In the genomic region with DNA sequence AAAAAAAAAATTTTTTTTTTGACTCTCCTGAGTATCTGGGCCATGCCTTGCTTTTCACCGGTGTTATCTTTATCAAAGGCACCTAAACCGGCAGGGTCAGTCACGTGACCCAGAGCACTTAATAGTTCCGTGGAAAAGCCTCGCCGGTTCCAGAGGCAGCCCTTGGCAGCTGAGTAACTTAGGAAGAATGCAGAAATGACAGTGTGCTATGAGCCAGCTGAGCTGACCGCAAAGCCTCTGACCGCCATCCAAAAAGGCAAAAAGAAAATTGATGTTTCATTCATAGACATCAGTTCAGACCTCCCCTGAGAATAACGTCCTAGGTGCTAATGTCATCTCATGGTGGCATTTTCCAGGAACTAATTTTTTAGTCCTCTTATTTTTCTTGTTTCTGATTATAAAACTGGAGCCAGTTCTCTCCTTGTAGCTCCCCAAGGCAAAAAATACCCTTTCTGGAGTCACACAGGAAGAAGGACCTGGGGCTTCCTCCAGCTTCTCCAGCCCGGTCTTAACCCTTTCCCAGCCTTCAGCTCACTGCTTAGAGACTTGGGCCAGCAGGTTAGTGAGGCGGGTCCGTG, we compare ENCODE assay signal across 1 cellular context.
TF ChIP-seq lines count a peak whose summit lies in the region.

No MANE protein-coding gene starts in this region.

TF ChIP-seq in K562, 482 proteins besides CTCF, POLR2A, EP300 and RAD21 (continued from another document and continues in another):
- TF ChIP-seq KLF6 (CRISPR knock-in tag; IDR thresholded peaks at IDR 0.05; ENCODE audit: borderline replicate concordance) (no peak), POLR2AphosphoS5 (IDR thresholded peaks at IDR 0.05; ENCODE audit: control insufficient read depth, insufficient read depth, low read depth, low read length) (no peak), ZNF41 (CRISPR knock-in tag; conservative IDR thresholded peaks at IDR 0.05) (no peak), ZKSCAN1 (IDR thresholded peaks at IDR 0.05; ENCODE audit: low read depth, low read length) (0 out of 2 replicates have a peak, but pooled peaks have one; percentile 29), THRB (CRISPR knock-in tag; conservative IDR thresholded peaks at IDR 0.05) (no peak), DNMT1 (IDR thresholded peaks at IDR 0.05) (no peak), TCFL5 (CRISPR knock-in tag; conservative IDR thresholded peaks at IDR 0.05) (no peak), ZFX (CRISPR knock-in tag; IDR thresholded peaks at IDR 0.05) (no peak), CAMTA2 (CRISPR knock-in tag; conservative IDR thresholded peaks at IDR 0.05) (no peak), NR4A1 (CRISPR knock-in tag; IDR thresholded peaks at IDR 0.05) (no peak), NR4A1 (tag; IDR thresholded peaks at IDR 0.05) (no peak), POLR3A (IDR thresholded peaks at IDR 0.05; ENCODE audit: borderline replicate concordance, extremely low read depth, insufficient read depth, insufficient read length) (no peak), FOS (IDR thresholded peaks at IDR 0.05; ENCODE audit: extremely low read depth, insufficient read length) (no peak), MYNN (IDR thresholded peaks at IDR 0.05) (peak; percentile 72; the same call in 1 of the 2 replicates), MYNN (CRISPR knock-in tag; IDR thresholded peaks at IDR 0.05) (no peak), ZZZ3 (IDR thresholded peaks at IDR 0.05) (no peak), HCFC1 (IDR thresholded peaks at IDR 0.05; ENCODE audit: low read depth, low read length) (no peak), PATZ1 (CRISPR knock-in tag; IDR thresholded peaks at IDR 0.05; ENCODE audit: borderline replicate concordance) (no peak), ZNF699 (CRISPR knock-in tag; IDR thresholded peaks at IDR 0.05; ENCODE audit: insufficient replicate concordance) (no peak), SMARCA4 (IDR thresholded peaks at IDR 0.05) (peak; percentile 76), GTF2E2 (tag; IDR thresholded peaks at IDR 0.05) (no peak), ZNF174 (CRISPR knock-in tag; IDR thresholded peaks at IDR 0.05) (no peak), LEF1 (IDR thresholded peaks at IDR 0.05) (peak; percentile 82), MCM5 (IDR thresholded peaks at IDR 0.05; ENCODE audit: low read depth) (no peak), CBX8 (IDR thresholded peaks at IDR 0.05; ENCODE audit: borderline replicate concordance, extremely low read depth, low read depth, low read length, poor library complexity, severe bottlenecking) (no peak), RBM39 (optimal IDR thresholded peaks at IDR 0.05; ENCODE audit: low read depth, low read length) (no peak), E2F4 (CRISPR knock-in tag; IDR thresholded peaks at IDR 0.05; ENCODE audit: low read depth) (no peak), PYGO2 (tag; IDR thresholded peaks at IDR 0.05) (no peak), NKRF (IDR thresholded peaks at IDR 0.05; ENCODE audit: borderline replicate concordance) (no peak), NFATC3 (IDR thresholded peaks at IDR 0.05) (no peak), ILK (tag; IDR thresholded peaks at IDR 0.05; ENCODE audit: borderline replicate concordance, low read depth) (no peak), PTRF (tag; IDR thresholded peaks at IDR 0.05) (no peak), ZNF347 (CRISPR knock-in tag; IDR thresholded peaks at IDR 0.05; ENCODE audit: low read depth) (no peak), HEY1 (CRISPR knock-in tag; IDR thresholded peaks at IDR 0.05; ENCODE audit: borderline replicate concordance) (peak; percentile 51; the same call in 1 of the 2 replicates), NCOA1 (IDR thresholded peaks at IDR 0.05; ENCODE audit: low read depth) (no peak), MAFF (IDR thresholded peaks at IDR 0.05; ENCODE audit: low read length) (no peak)
- TF ChIP-seq, protein P1, sequence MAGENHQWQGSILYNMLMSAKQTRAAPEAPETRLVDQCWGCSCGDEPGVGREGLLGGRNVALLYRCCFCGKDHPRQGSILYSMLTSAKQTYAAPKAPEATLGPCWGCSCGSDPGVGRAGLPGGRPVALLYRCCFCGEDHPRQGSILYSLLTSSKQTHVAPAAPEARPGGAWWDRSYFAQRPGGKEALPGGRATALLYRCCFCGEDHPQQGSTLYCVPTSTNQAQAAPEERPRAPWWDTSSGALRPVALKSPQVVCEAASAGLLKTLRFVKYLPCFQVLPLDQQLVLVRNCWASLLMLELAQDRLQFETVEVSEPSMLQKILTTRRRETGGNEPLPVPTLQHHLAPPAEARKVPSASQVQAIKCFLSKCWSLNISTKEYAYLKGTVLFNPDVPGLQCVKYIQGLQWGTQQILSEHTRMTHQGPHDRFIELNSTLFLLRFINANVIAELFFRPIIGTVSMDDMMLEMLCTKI (IDR thresholded peaks at IDR 0.05; ENCODE audit: partially characterized antibody): no peak
- TF ChIP-seq, protein P2, sequence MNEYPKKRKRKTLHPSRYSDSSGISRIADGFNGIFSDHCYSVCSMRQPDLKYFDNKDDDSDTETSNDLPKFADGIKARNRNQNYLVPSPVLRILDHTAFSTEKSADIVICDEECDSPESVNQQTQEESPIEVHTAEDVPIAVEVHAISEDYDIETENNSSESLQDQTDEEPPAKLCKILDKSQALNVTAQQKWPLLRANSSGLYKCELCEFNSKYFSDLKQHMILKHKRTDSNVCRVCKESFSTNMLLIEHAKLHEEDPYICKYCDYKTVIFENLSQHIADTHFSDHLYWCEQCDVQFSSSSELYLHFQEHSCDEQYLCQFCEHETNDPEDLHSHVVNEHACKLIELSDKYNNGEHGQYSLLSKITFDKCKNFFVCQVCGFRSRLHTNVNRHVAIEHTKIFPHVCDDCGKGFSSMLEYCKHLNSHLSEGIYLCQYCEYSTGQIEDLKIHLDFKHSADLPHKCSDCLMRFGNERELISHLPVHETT (CRISPR knock-in tag; conservative IDR thresholded peaks at IDR 0.05 in 1 of 2, IDR thresholded peaks at IDR 0.05 in 1 of 2): peak in 1 of 2 experiments; percentile 21; a peak in 1 of 4 replicates
- TF ChIP-seq, protein P3, sequence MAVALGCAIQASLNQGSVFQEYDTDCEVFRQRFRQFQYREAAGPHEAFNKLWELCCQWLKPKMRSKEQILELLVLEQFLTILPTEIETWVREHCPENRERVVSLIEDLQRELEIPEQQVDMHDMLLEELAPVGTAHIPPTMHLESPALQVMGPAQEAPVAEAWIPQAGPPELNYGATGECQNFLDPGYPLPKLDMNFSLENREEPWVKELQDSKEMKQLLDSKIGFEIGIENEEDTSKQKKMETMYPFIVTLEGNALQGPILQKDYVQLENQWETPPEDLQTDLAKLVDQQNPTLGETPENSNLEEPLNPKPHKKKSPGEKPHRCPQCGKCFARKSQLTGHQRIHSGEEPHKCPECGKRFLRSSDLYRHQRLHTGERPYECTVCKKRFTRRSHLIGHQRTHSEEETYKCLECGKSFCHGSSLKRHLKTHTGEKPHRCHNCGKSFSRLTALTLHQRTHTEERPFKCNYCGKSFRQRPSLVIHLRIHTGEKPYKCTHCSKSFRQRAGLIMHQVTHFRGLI (CRISPR knock-in tag; IDR thresholded peaks at IDR 0.05): no peak
- TF ChIP-seq, protein P4, sequence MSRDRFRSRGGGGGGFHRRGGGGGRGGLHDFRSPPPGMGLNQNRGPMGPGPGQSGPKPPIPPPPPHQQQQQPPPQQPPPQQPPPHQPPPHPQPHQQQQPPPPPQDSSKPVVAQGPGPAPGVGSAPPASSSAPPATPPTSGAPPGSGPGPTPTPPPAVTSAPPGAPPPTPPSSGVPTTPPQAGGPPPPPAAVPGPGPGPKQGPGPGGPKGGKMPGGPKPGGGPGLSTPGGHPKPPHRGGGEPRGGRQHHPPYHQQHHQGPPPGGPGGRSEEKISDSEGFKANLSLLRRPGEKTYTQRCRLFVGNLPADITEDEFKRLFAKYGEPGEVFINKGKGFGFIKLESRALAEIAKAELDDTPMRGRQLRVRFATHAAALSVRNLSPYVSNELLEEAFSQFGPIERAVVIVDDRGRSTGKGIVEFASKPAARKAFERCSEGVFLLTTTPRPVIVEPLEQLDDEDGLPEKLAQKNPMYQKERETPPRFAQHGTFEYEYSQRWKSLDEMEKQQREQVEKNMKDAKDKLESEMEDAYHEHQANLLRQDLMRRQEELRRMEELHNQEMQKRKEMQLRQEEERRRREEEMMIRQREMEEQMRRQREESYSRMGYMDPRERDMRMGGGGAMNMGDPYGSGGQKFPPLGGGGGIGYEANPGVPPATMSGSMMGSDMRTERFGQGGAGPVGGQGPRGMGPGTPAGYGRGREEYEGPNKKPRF (IDR thresholded peaks at IDR 0.05; ENCODE audit: low read depth, low read length): no peak
- TF ChIP-seq, protein P5, sequence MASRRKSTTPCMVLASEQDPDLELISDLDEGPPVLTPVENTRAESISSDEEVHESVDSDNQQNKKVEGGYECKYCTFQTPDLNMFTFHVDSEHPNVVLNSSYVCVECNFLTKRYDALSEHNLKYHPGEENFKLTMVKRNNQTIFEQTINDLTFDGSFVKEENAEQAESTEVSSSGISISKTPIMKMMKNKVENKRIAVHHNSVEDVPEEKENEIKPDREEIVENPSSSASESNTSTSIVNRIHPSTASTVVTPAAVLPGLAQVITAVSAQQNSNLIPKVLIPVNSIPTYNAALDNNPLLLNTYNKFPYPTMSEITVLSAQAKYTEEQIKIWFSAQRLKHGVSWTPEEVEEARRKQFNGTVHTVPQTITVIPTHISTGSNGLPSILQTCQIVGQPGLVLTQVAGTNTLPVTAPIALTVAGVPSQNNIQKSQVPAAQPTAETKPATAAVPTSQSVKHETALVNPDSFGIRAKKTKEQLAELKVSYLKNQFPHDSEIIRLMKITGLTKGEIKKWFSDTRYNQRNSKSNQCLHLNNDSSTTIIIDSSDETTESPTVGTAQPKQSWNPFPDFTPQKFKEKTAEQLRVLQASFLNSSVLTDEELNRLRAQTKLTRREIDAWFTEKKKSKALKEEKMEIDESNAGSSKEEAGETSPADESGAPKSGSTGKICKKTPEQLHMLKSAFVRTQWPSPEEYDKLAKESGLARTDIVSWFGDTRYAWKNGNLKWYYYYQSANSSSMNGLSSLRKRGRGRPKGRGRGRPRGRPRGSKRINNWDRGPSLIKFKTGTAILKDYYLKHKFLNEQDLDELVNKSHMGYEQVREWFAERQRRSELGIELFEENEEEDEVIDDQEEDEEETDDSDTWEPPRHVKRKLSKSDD (conservative IDR thresholded peaks at IDR 0.05; ENCODE audit: low read length): no peak
- TF ChIP-seq, protein P6, sequence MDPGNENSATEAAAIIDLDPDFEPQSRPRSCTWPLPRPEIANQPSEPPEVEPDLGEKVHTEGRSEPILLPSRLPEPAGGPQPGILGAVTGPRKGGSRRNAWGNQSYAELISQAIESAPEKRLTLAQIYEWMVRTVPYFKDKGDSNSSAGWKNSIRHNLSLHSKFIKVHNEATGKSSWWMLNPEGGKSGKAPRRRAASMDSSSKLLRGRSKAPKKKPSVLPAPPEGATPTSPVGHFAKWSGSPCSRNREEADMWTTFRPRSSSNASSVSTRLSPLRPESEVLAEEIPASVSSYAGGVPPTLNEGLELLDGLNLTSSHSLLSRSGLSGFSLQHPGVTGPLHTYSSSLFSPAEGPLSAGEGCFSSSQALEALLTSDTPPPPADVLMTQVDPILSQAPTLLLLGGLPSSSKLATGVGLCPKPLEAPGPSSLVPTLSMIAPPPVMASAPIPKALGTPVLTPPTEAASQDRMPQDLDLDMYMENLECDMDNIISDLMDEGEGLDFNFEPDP (CRISPR knock-in tag; IDR thresholded peaks at IDR 0.05): no peak
